9 cellular contexts compared by ENCODE assay signal in the genomic region with DNA sequence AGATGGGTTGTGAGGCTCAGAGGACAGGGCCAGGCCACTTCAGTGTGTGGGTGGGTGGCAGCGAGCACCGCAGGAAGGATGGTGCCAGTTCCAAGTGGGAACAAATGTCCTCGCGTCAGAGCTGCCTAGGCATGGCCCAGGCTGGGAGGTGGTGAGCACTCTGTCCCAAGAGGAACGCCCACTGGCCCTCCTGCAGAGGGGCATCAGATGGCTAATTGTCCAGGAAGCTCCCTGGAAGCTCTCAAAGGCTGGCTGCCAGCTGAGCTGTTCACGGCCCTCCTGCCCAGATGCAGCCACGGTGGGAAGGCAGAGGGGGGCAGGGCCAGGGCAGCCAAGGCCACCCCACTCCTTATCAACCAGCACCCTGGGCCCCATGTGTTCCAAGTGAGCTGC. TPM values are rescaled to one million over a fixed set of nuclear protein-coding genes. Genes with fewer than 3 reads are reported as not detected.
A peak's percentile ranks its signal among the peaks of the same experiment; 100 is the strongest.
DNase-seq lines count a peak whose midpoint lies in the region; ATAC-seq and TF ChIP-seq lines count a peak whose summit lies in the region.
"Had no signal": no experiment of that assay in that cellular context is flagged by ENCODE, and none has a peak within 500 bp of the region (broad histone marks: within the 10 kb centered on the region; RNA-seq: fewer than 3 reads in every experiment).

No MANE protein-coding gene starts in this region.

- H3K9me3 ChIP-seq in ascending aorta = no peaks in the 10 kb centered on the region

- TF ChIP-seq CTCF in ascending aorta (IDR thresholded peaks at IDR 0.05) = no peak

- no peaks in the 10 kb centered on the region for H3K36me3 ChIP-seq in ascending aorta

- peaks cover 20 to 55% of the 10 kb centered on the region in 2 donors for H3K4me1 ChIP-seq in ascending aorta

- intact Hi-C loops in ascending aorta (cut with DNase I) = loop anchor here (2.0 kb wide), 1 partner anchor 23 kb away; no protein-coding TSS in a partner anchor

- DNase-seq in AG08395 (ENCODE audit: low spot score) (peak; percentile 42), ascending aorta (ENCODE audit: low spot score in 2 of 2) (peak in 1 of 2 donors; percentile 81), memory B cell (ENCODE audit: low spot score in 2 of 2) (no peak), HPDE6-E6E7 (ENCODE audit: extremely low spot score) (no peak), activated gamma-delta T cell treated with Interleukin-2 at 50 U/mL for 16 hours (no peak)

- H3K27ac ChIP-seq in ascending aorta = peak overlapping the region; percentile 72 to 74
- H3K27ac ChIP-seq: C4-2B had no signal

- H3K9me3 Mint-ChIP-seq in IgD-negative memory B cell (peaks cover 0 to 2% (median 0%) of the 10 kb centered on the region in 3 donors), memory B cell (no peaks in the 10 kb centered on the region)

- peaks cover 41 to 51% (median 45%) of the 10 kb centered on the region in 3 donors for H3K4me1 Mint-ChIP-seq in IgD-negative memory B cell
- H3K4me1 Mint-ChIP-seq in memory B cell = peaks cover 53% of the 10 kb centered on the region

- H3K36me3 Mint-ChIP-seq in IgD-negative memory B cell = peaks cover 5% of the 10 kb centered on the region
- peaks cover 15% of the 10 kb centered on the region for H3K36me3 Mint-ChIP-seq in memory B cell

- no peaks in the 10 kb centered on the region for H3K27me3 ChIP-seq in ascending aorta

- H3K4me3 ChIP-seq in ascending aorta = no peak overlapping the region

- H3K27ac Mint-ChIP-seq in IgD-negative memory B cell = peak overlapping the region; percentile 91 to 99 (median 96)
- peak overlapping the region; percentile 96 for H3K27ac Mint-ChIP-seq in memory B cell

- H3K4me3 Mint-ChIP-seq in IgD-negative memory B cell = peak overlapping the region; percentile 44 to 92 (median 90)
- peak overlapping the region; percentile 33 for H3K4me3 Mint-ChIP-seq in memory B cell

- ATAC-seq in memory B cell (ENCODE audit: low read depth) = no peak
- no peak for ATAC-seq in GM19397 (IDR thresholded peaks at IDR 0.05; ENCODE audit: unreplicated experiment)
- ATAC-seq in activated CD4-positive, CD25-positive, alpha-beta regulatory T cell treated with anti-CD3 and anti-CD28 coated beads, Interleukin-2, amount 50 U/mL, for 24 hours = no peak

- H3K27me3 Mint-ChIP-seq in IgD-negative memory B cell (no peaks in the 10 kb centered on the region), memory B cell (no peaks in the 10 kb centered on the region)

RNA-seq across cellular contexts. Expression of gene IQSEC1, which starts 55.2 kb away (rescaled TPM):
- polyA plus RNA-seq in IgD-negative memory B cell = 52.5 TPM
- total RNA-seq in ascending aorta = 148 TPM
